Comparison of ENCODE assay signal across 11 cellular contexts in the genomic region with DNA sequence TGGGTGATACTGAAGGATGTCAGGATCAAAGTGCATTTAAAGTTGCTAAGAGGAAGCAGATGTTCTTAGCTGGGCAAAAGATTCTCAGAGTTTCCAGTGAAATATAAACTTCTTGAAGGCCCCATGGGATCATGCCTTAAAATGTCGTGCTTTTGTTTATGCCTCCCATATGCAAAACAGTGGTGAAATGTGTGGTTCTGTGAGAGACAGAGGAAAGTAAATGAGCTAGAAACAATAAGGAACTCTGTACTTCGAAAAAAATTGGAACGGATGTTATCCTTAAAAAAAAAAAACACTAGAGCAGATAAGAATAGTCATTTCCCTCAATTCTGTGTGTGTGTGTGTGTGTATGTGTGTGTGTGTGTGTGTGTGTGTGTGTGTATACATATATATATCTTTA.
A peak's percentile ranks its signal among the peaks of the same experiment; 100 is the strongest.
DNase-seq lines count a peak whose midpoint lies in the region; ATAC-seq and TF ChIP-seq lines count a peak whose summit lies in the region.
"Had no signal": no experiment of that assay in that cellular context is flagged by ENCODE, and none has a peak within 500 bp of the region (broad histone marks: within the 10 kb centered on the region; RNA-seq: fewer than 3 reads in every experiment).

No MANE protein-coding gene starts in this region.

- H3K27me3 ChIP-seq in AG04450 (ENCODE audit: control insufficient read depth, insufficient read depth, low read length) (no peaks in the 10 kb centered on the region), PC-9 (ENCODE audit: insufficient read depth, low read depth) (no peaks in the 10 kb centered on the region)
- H3K27me3 ChIP-seq: ovary had no signal

- H3K27ac ChIP-seq in AG04450 (ENCODE audit: low read depth, low read length), result no peak overlapping the region
- H3K27ac ChIP-seq in SK-N-MC, result peak overlapping the region; percentile 74
- H3K27ac ChIP-seq in PC-9, result no peak overlapping the region
- H3K27ac ChIP-seq: C4-2B, ovary had no signal

- no peaks in the 10 kb centered on the region for H3K4me1 ChIP-seq in PC-9 (replicated peaks; ENCODE audit: insufficient read depth)

- H3K4me3 ChIP-seq in AG04450 (ENCODE audit: low read depth, low read length) (no peak overlapping the region), SK-N-MC (peak overlapping the region; percentile 52), PC-9 (no peak overlapping the region)
- H3K4me3 ChIP-seq: ovary had no signal

- H3K9me2 ChIP-seq in PC-9 (ENCODE audit: insufficient read depth), result no peaks in the 10 kb centered on the region

- POLR2A ChIA-PET in AG04450 (lab: Yijun Ruan, JAX), result interaction anchor here (0.5 to 0.7 kb wide), 2 partner anchors 82 to 215 kb away, joined by 3 read pairs; no protein-coding TSS in a partner anchor
- POLR2A ChIA-PET in PC-9 (lab: Charles Lee; ENCODE audit: unreplicated experiment), result no interaction called here

- H4K20me1 ChIP-seq in PC-9 (ENCODE audit: insufficient read depth), result no peaks in the 10 kb centered on the region

- no peak overlapping the region for H2AFZ ChIP-seq in PC-9

- intact Hi-C loops in head of caudate nucleus (cut with DNase I) (no loop called here), PC-9 (cut with micrococcal nuclease; ENCODE audit: unreplicated experiment) (no loop called here)

- H3F3A ChIP-seq in PC-9 (ENCODE audit: insufficient read depth, low read depth), result no peaks in the 10 kb centered on the region

- peak overlapping the region; percentile 1 for H3K9ac ChIP-seq in SK-N-MC (ENCODE audit: insufficient read length)

- ATAC-seq in GM21825 (IDR thresholded peaks at IDR 0.05; ENCODE audit: unreplicated experiment), result peak; percentile 67

- no peaks in the 10 kb centered on the region for H3K9me3 ChIP-seq in AG04450 (ENCODE audit: control insufficient read depth, insufficient read depth, low read length)
- no peaks in the 10 kb centered on the region for H3K9me3 ChIP-seq in SK-N-MC (ENCODE audit: low read depth, low read length)
- 0 out of 2 replicates have a peak, but pooled peaks cover 7% of the 10 kb centered on the region for H3K9me3 ChIP-seq in PC-9 (ENCODE audit: insufficient read depth, low read depth)
- H3K9me3 ChIP-seq: ovary had no signal

- no TSS peak for BruUV-seq in PC-9 (replicated peaks; lab: Mats Ljungman, UMichigan)

- H3K79me2 ChIP-seq in PC-9 (ENCODE audit: low read depth), result no peaks in the 10 kb centered on the region

- TF ChIP-seq CTCF in AG04450 (IDR thresholded peaks at IDR 0.05; ENCODE audit: low read depth, low read length) (no peak), PC-9 (conservative IDR thresholded peaks at IDR 0.05) (no peak)

- no peak overlapping the region for H3K4me2 ChIP-seq in PC-9

- CTCF ChIA-PET in AG04450 (lab: Charles Lee), result no interaction called here
- CTCF ChIA-PET in PC-9 (lab: Charles Lee), result no interaction called here

- H3K36me3 ChIP-seq in SK-N-MC (ENCODE audit: insufficient read depth, low read length) (no peaks in the 10 kb centered on the region), PC-9 (ENCODE audit: low read depth) (no peaks in the 10 kb centered on the region)
- H3K36me3 ChIP-seq: ovary had no signal

- peak; percentile 55 for DNase-seq in AG04450 (ENCODE audit: low read depth, low spot score)
- peak; percentile 92 for DNase-seq in SK-N-MC (ENCODE audit: low read depth, low spot score)
- peak; percentile 66 for DNase-seq in glomerular endothelial cell (ENCODE audit: extremely low read depth, low read depth, low spot score)
- no peak for DNase-seq in NCI-H187 treated with DMSO at 0.1 percent for 48 hours (lab: John Stamatoyannopoulos, UW)
- no peak for DNase-seq in head of caudate nucleus
- no peak for DNase-seq in NCI-H524 (lab: John Stamatoyannopoulos, UW)
- no peak for DNase-seq in PC-9
- DNase-seq: NCI-H524 treated with DMSO at 0.1 percent for 48 hours, ovary had no signal

Comparison
In these comparisons a context has a peak if more than half of its experiments do, and no peak if none do; other contexts are left out.
1. DNase-seq: peak in AG04450 (single experiment), SK-N-MC (single experiment) and glomerular endothelial cell (single experiment); none in NCI-H187 treated with DMSO at 0.1 percent for 48 hours (single experiment), head of caudate nucleus (0 of 42), NCI-H524 (0 of 2) and PC-9 (0 of 2).